1 cellular context compared by ENCODE assay signal in the genomic region with DNA sequence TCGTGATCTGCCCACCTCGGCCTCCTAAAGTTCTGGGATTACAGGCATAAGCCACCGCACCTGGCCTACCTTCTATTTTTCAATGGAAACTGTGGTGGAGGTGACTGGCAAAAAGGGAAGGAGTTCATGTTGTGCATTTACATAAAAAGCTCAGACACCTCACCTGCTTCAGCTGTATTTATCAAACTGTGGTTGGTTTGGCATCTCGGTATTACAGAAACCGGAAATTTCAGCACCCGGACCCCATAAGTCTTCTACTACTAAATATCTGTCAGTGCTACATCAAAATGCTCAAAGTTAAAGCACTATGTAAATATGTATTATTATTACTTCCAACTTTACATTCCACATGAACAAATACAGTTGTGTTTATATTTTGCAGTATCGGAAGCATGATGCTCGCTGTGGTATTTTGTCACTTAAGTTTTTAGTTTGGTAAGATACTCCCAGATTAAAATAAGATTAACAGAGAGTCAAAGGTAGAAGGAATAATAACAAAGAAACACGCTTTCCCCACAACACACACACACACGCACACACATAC.
TF ChIP-seq lines count a peak whose summit lies in the region.

No MANE protein-coding gene starts in this region.

TF ChIP-seq in HepG2, 621 proteins besides CTCF, POLR2A, EP300 and RAD21 (continued from another document):
- TF ChIP-seq, protein P1, sequence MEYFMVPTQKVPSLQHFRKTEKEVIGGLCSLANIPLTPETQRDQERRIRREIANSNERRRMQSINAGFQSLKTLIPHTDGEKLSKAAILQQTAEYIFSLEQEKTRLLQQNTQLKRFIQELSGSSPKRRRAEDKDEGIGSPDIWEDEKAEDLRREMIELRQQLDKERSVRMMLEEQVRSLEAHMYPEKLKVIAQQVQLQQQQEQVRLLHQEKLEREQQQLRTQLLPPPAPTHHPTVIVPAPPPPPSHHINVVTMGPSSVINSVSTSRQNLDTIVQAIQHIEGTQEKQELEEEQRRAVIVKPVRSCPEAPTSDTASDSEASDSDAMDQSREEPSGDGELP (IDR thresholded peaks at IDR 0.05; ENCODE audit: borderline replicate concordance, low read depth), result 0 out of 2 replicates have a peak, but pooled peaks have one; percentile 12
